3 cellular contexts compared by ENCODE assay signal in the genomic region with DNA sequence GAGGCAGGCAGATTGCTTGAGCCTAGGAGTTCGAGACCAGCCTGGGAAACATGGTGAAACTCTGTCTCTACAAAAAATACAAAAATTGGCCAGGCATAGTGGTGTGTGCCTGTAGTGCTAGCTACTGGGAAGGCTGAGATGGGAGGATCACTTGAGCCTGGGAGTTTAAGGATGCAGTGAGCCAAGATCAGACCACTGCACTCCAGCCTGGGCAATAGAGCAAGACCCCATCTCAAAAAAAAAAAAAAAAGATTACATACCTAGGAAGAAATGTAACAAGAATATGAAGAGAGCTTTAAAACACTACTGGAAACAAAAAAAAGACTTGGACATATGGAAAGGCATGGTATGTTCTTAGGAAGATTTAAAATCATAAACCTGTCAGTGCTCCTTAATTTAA.
A peak's percentile ranks its signal among the peaks of the same experiment; 100 is the strongest.
DNase-seq lines count a peak whose midpoint lies in the region; ATAC-seq, FAIRE-seq and TF ChIP-seq lines count a peak whose summit lies in the region.
"Not testable (repeated sequence)": the region's sequence is repeated elsewhere in the genome, so short reads cannot be mapped to it uniquely, and the experiment has no call there.

No MANE protein-coding gene starts in this region.

- not testable (repeated sequence) for H3K27ac Mint-ChIP-seq in WTC11

- H3K9ac ChIP-seq in K562 (ENCODE audit: insufficient read depth in 1 of 2, low read depth in 2 of 2, low read length in 2 of 2): not testable (repeated sequence)

- not testable (repeated sequence) for H3K79me2 ChIP-seq in K562 (ENCODE audit: control insufficient read depth, insufficient read depth, low read length)

- FAIRE-seq in K562 (lab: Jason Lieb, UNC): not testable (repeated sequence)

- in situ Hi-C loops in K562 (cut with MboI): not testable (repeated sequence)

- not testable (repeated sequence) for H3K27me3 Mint-ChIP-seq in WTC11 (ENCODE audit: low read depth)

- not testable (repeated sequence) for H3K9me3 Mint-ChIP-seq in WTC11

- not testable (repeated sequence) for DNase-seq in WTC11 (ENCODE audit: low spot score); K562 (ENCODE audit: extremely low read depth in 1 of 4, low spot score in 3 of 4)

- H3K27me3 ChIP-seq in K562 (ENCODE audit: control insufficient read depth in 2 of 2, insufficient read depth in 2 of 2, low read length in 2 of 2): not testable (repeated sequence)

- POLR2A ChIA-PET in HEK293 (lab: Yijun Ruan, JAX); WTC11 (lab: Charles Lee); K562 (lab: Yijun Ruan, JAX): not testable (repeated sequence)

- not testable (repeated sequence) for H3K36me3 ChIP-seq in HEK293 (ENCODE audit: control insufficient read depth in 2 of 2, insufficient read depth in 1 of 2, low read length in 2 of 2); K562 (ENCODE audit: control insufficient read depth, insufficient read depth, low read length)

- not testable (repeated sequence) for H3K4me3 ChIP-seq in HEK293 (ENCODE audit: low read depth, low read length); K562

- not testable (repeated sequence) for BruUV-seq in K562 (replicated peaks; lab: Mats Ljungman, UMichigan)

- CTCF ChIA-PET in HEK293 (lab: Yijun Ruan, JAX): interaction anchor here (0.7 kb wide), 1 partner anchor 267 kb away, joined by 4 read pairs; no protein-coding TSS in a partner anchor
- CTCF ChIA-PET in WTC11 (lab: Charles Lee): interaction anchor here (0.7 to 1.2 kb wide), 2 partner anchors 72 to 174 kb away, joined by 3 to 4 read pairs; no protein-coding TSS in a partner anchor
- CTCF ChIA-PET in K562 (lab: Yijun Ruan, JAX; ENCODE audit: low intra/inter-chr PET ratio): not testable (repeated sequence)

- TF ChIP-seq CTCF in HEK293 (tag by site-specific recombination; IDR thresholded peaks at IDR 0.05); WTC11 (IDR thresholded peaks at IDR 0.05); K562 (IDR thresholded peaks at IDR 0.05 in 2 of 3, conservative IDR thresholded peaks at IDR 0.05 in 1 of 3; ENCODE audit: insufficient read depth in 2 of 3, low read depth in 1 of 3, low read length in 3 of 3): not testable (repeated sequence)

- H3K9me3 ChIP-seq in HEK293 (ENCODE audit: control insufficient read depth, insufficient read depth, low read depth, low read length); K562 (replicated peaks; ENCODE audit: control insufficient read depth, insufficient read depth, low read depth, low read length): not testable (repeated sequence)

- WGBS in K562 (ENCODE audit: insufficient coverage, low coverage, missing lambda C conversion rate): 100% methylated on average over 1 of the region's 1 CpG

- H3K36me3 Mint-ChIP-seq in WTC11: not testable (repeated sequence)

- H4K20me1 ChIP-seq in K562 (replicated peaks; ENCODE audit: control insufficient read depth, insufficient read depth, low read length): not testable (repeated sequence)

- intact Hi-C loops in K562 (cut with micrococcal nuclease): not testable (repeated sequence)

- TF ChIP-seq RAD21 in K562 (CRISPR knock-in tag; conservative IDR thresholded peaks at IDR 0.05 in 1 of 2, IDR thresholded peaks at IDR 0.05 in 1 of 2): not testable (repeated sequence)

- not testable (repeated sequence) for H3K9me1 ChIP-seq in K562 (ENCODE audit: control insufficient read depth, insufficient read depth, low read length)

- not testable (repeated sequence) for H3K27ac ChIP-seq in HEK293 (ENCODE audit: extremely low read depth, low read depth, low read length); K562 (ENCODE audit: extremely low read depth, low read depth, low read length)

- not testable (repeated sequence) for H3K4me2 ChIP-seq in K562 (ENCODE audit: insufficient read depth, low read length)

- TF ChIP-seq EP300 in K562 (IDR thresholded peaks at IDR 0.05; ENCODE audit: low read length): not testable (repeated sequence)

- TF ChIP-seq POLR2A in K562 (conservative IDR thresholded peaks at IDR 0.05): not testable (repeated sequence)

- H3K4me3 Mint-ChIP-seq in WTC11: not testable (repeated sequence)

- H3K4me1 ChIP-seq in HEK293 (ENCODE audit: control insufficient read depth, insufficient read depth, low read length); K562 (replicated peaks in 1 of 2; ENCODE audit: control insufficient read depth in 2 of 2, insufficient read depth in 2 of 2, low read length in 2 of 2): not testable (repeated sequence)

- H3K4me1 Mint-ChIP-seq in WTC11: not testable (repeated sequence)

- not testable (repeated sequence) for H2AFZ ChIP-seq in K562 (ENCODE audit: low read depth, low read length)

- ATAC-seq in WTC11, K562: not testable (repeated sequence)

TF ChIP-seq in HEK293, 187 proteins besides CTCF, POLR2A, EP300 and RAD21:
- peak; percentile 66 for TF ChIP-seq ZNF121 (tag by site-specific recombination; IDR thresholded peaks at IDR 0.05)
TF ChIP-seq in HEK293: peak in this region for 1; not testable (repeated sequence) for 186.

TF ChIP-seq in WTC11, 78 proteins besides CTCF, POLR2A, EP300 and RAD21:
- TF ChIP-seq ZNF121 (CRISPR knock-in tag; IDR thresholded peaks at IDR 0.05): peak; percentile 56; the same call in 1 of the 2 replicates

TF ChIP-seq in K562, 482 proteins besides CTCF, POLR2A, EP300 and RAD21:
- TF ChIP-seq RBM25 (IDR thresholded peaks at IDR 0.05; ENCODE audit: low read depth, low read length, severe bottlenecking) (peak; percentile 5), ZNF121 (CRISPR knock-in tag; conservative IDR thresholded peaks at IDR 0.05) (peak; percentile 85)
